1 cellular context compared by ENCODE assay signal in the genomic region with DNA sequence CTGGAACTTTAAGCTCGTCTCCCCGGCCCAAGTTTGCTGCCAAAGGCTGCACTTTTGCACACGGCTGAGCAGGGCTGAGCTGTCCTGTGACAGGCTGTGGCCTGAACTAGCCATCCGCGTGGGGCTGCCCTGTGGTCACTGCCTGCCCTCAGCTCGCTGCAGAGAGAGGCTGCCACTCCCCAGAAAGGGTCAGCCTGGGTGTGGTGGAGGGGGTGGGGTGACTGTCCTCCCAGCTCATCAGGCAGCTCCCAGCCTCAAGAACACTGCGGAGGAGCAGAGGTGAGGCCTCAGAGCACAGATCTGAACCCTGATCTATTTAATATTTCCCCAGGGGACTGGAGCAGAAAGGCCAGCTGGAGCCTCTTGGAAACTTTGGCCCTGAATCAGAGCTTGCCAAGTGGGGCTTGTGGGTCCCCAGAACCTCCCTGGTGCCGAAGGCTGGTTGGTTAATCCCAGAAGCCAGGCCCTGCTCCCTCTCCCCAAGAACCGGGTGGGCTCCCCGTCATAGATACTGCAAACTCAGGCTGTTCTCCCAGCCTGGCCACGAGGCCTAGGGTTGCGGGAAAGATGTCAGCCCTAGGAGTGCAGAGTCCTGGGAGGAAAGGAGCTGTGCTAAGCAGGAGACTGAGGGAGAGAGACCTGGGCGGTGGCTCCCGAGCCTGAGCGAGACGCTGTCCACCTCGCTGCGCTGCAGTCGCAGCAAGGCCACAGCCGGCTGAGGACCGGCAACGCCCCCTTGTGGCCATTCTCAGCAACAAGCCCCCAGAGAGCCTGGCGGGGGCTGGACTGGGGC.
TF ChIP-seq lines count a peak whose summit lies in the region.

No MANE protein-coding gene starts in this region.

TF ChIP-seq in GM12878, 131 proteins besides CTCF, POLR2A, EP300 and RAD21 (continued from another document):
- peak; percentile 91 for TF ChIP-seq SMC3 (IDR thresholded peaks at IDR 0.05; ENCODE audit: borderline replicate concordance, low read length)
- TF ChIP-seq MEF2A (IDR thresholded peaks at IDR 0.05; ENCODE audit: insufficient read depth, low read depth, low read length), result no peak
- TF ChIP-seq ZSCAN29 (IDR thresholded peaks at IDR 0.05), result no peak
- TF ChIP-seq, protein P1, sequence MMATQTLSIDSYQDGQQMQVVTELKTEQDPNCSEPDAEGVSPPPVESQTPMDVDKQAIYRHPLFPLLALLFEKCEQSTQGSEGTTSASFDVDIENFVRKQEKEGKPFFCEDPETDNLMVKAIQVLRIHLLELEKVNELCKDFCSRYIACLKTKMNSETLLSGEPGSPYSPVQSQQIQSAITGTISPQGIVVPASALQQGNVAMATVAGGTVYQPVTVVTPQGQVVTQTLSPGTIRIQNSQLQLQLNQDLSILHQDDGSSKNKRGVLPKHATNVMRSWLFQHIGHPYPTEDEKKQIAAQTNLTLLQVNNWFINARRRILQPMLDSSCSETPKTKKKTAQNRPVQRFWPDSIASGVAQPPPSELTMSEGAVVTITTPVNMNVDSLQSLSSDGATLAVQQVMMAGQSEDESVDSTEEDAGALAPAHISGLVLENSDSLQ (IDR thresholded peaks at IDR 0.05), result no peak
